ENCODE assay signal across 29 cellular contexts in the genomic region with DNA sequence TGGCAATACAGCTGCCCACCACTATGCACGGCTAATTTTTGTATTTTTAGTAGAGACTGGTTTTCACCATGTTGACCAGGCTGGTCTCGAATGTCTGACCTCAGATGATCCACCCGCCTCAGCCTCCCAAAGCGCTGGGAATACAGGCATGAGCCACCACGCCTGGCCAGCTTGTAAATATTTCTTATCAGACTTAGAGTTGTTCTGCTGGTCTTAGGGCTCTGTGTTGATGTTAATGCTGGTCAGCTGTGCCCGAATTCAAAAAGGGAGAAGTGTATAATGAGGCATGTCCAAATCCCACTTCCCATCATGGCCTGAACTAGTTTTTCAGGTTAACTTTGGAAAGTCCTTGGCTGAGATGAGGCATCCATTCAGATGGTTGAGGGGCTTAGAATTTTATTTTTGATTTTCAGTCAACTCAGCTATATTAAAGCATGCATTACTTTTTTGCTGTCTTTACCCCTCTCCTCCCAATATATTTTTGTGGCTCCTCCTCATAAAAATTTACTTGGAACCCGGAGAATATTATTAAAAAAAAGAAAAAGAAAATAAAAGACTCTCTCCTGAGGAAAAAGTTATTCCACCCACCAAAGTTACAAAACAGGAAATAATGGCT.
"Had no signal": no experiment of that assay in that cellular context is flagged by ENCODE, and none has a peak within 500 bp of the region (broad histone marks: within the 10 kb centered on the region; RNA-seq: fewer than 3 reads in every experiment).

No MANE protein-coding gene starts in this region.

- H3K4me3 ChIP-seq: ascending aorta, breast epithelium, cardiac muscle cell, colonic mucosa, esophagus squamous epithelium had no signal

- H3K4me1 ChIP-seq: breast epithelium, colonic mucosa had no signal

- H3K9me3 ChIP-seq: ascending aorta, breast epithelium, colonic mucosa, esophagus squamous epithelium had no signal

- H3K27ac ChIP-seq: ascending aorta, breast epithelium, cardiac muscle cell, colonic mucosa, esophagus squamous epithelium, VCaP had no signal

- H3K27me3 ChIP-seq: ascending aorta, breast epithelium, cardiac muscle cell, colonic mucosa, esophagus squamous epithelium had no signal

- DNase-seq: activated CD4-positive, alpha-beta memory T cell treated with anti-CD3 and anti-CD28 coated beads, Interleukin-2, amount 10 ng/mL, durations not matched to agents 7 days and 5 days; activated CD4-positive, alpha-beta T cell treated with anti-CD3 and anti-CD28 coated beads for 1 hour; activated CD4-positive, alpha-beta T cell treated with anti-CD3 and anti-CD28 coated beads for 4 hours; activated CD4-positive, alpha-beta T cell treated with anti-CD3 and anti-CD28 coated beads, Interleukin-2, amount 10 ng/mL, durations not matched to agents 7 days and 5 days; activated CD4-positive, alpha-beta T cell treated with anti-CD3 and anti-CD28 coated beads, Interleukin-2, amount 50 U/mL, for 4 hours; activated CD8-positive, alpha-beta memory T cell treated with anti-CD3 and anti-CD28 coated beads, Interleukin-2, amount 50 U/mL, for 48 hours; activated gamma-delta T cell; activated naive CD4-positive, alpha-beta T cell; activated naive CD4-positive, alpha-beta T cell treated with anti-CD3 and anti-CD28 coated beads, Interleukin-2, amount 10 ng/mL, durations not matched to agents 7 days and 5 days; activated naive CD8-positive, alpha-beta T cell treated with anti-CD3 and anti-CD28 coated beads, Interleukin-2, amount 10 ng/mL, durations not matched to agents 7 days and 5 days; activated T-cell treated with anti-CD3 and anti-CD28 coated beads for 4 hours; activated T-cell treated with anti-CD3 and anti-CD28 coated beads, Interleukin-2, amount 50 U/mL, for 24 hours; activated T-cell treated with anti-CD3 and anti-CD28 coated beads, Interleukin-2, amount 50 U/mL, for 72 hours; central memory CD4-positive, alpha-beta T cell; cerebellar nuclear complex; colonic mucosa; effector CD8-positive, alpha-beta T cell; esophagus squamous epithelium; foreskin fibroblast; head of caudate nucleus; T-helper 1 cell; T-helper 17 cell; T1000 had no signal

- H3K36me3 ChIP-seq: ascending aorta, breast epithelium, cardiac muscle cell, colonic mucosa, esophagus squamous epithelium had no signal

- ATAC-seq: activated naive CD4-positive, alpha-beta T cell treated with anti-CD3 and anti-CD28 coated beads, Interleukin-2, amount 50 U/mL, for 72 hours; activated T-cell treated with anti-CD3 and anti-CD28 coated beads, Interleukin-2, amount 50 U/mL, for 72 hours; T-helper 17 cell; WTC11 had no signal
